Comparison of ENCODE assay signal across 10 cellular contexts in the genomic region with DNA sequence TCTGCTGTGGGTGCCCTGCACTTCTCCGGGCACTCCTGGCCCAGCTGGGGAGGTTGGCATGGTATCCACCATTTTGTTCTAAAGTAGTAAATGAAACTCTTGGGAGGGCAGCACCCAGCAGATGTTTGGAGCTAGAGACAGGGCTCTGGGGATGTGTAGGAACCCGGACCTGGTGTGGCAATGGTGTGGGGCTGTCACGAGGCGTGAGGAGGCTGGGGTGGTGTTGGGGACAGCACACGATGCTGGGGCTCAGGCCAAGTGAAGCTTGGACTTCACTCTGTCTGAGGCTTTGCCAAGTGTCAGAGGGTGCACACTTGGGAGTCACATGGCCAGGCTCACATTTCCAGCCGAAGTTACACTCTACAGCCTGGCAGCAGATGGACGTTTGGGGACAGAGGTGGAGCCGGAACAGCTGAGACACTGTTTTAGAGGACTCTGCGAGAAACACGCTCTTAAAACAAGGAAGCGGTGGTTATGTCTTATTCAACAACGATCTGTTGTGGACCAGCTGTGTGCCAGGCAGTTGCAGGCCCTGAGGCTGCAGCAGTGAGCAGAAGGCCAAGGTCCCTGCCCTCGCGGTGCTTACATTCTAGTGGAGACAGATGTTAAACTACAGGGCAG.
A peak's percentile ranks its signal among the peaks of the same experiment; 100 is the strongest.
DNase-seq lines count a peak whose midpoint lies in the region; ATAC-seq lines count a peak whose summit lies in the region.
"Had no signal": no experiment of that assay in that cellular context is flagged by ENCODE, and none has a peak within 500 bp of the region (broad histone marks: within the 10 kb centered on the region; RNA-seq: fewer than 3 reads in every experiment).

No MANE protein-coding gene starts in this region.

- peaks cover 28 to 69% (median 59%) of the 10 kb centered on the region in 3 donors for H3K4me1 Mint-ChIP-seq in naive B cell

- intact Hi-C loops in cardiac septum (cut with DNase I), result loop anchor here (5.0 kb wide), 1 partner anchor 118 kb away; a partner anchor contains a TSS

- DNase-seq in activated naive CD4-positive, alpha-beta T cell treated with anti-CD3 and anti-CD28 coated beads, Interleukin-2, amount 50 U/mL, for 72 hours (ENCODE audit: low spot score in 2 of 2), result no peak
- DNase-seq in activated naive CD4-positive, alpha-beta T cell treated with Interleukin-2 at 50 U/mL for 16 hours, result no peak
- DNase-seq in cardiac septum (ENCODE audit: low spot score), result peak; percentile 86
- no peak for DNase-seq in naive B cell
- no peak for DNase-seq in NCI-H1930 (lab: John Stamatoyannopoulos, UW)
- DNase-seq in NCI-H1436 (lab: John Stamatoyannopoulos, UW), result no peak
- no peak for DNase-seq in stimulated activated naive CD4-positive, alpha-beta T cell (lab: John Stamatoyannopoulos, UW)
- DNase-seq: activated effector memory CD4-positive, alpha-beta T cell treated with anti-CD3 and anti-CD28 coated beads, Interleukin-2, amount 50 U/mL, for 16 hours; trophoblast cell had no signal

- no peaks in the 10 kb centered on the region for H3K36me3 ChIP-seq in urinary bladder (ENCODE audit: insufficient read depth)

- peaks cover 4% of the 10 kb centered on the region for H3K4me1 ChIP-seq in urinary bladder (ENCODE audit: insufficient read depth)

- H3K4me3 ChIP-seq in urinary bladder (ENCODE audit: low read depth, low read length), result no peak overlapping the region

- peak overlapping the region in 4 of 8 donors; percentile 32 to 76 (median 47) for H3K4me3 Mint-ChIP-seq in naive B cell

- no peaks in the 10 kb centered on the region for H3K27me3 Mint-ChIP-seq in naive B cell

- WGBS in urinary bladder, result 62% methylated on average over 14 of the region's 14 CpGs

- H3K36me3 Mint-ChIP-seq in activated naive CD4-positive, alpha-beta T cell treated with anti-CD3 and anti-CD28 coated beads, Interleukin-2, amount 50 U/mL, for 72 hours, result peaks cover 0 to under 1% of the 10 kb centered on the region in 2 donors
- H3K36me3 Mint-ChIP-seq in naive B cell, result peaks cover 0 to 6% of the 10 kb centered on the region in 2 donors

- peak overlapping the region; percentile 66 to 79 for H3K27ac Mint-ChIP-seq in activated naive CD4-positive, alpha-beta T cell treated with anti-CD3 and anti-CD28 coated beads, Interleukin-2, amount 50 U/mL, for 72 hours
- peak overlapping the region in 4 of 6 donors; percentile 76 to 93 (median 89) for H3K27ac Mint-ChIP-seq in naive B cell

- peak overlapping the region; percentile 53 for H3K27ac ChIP-seq in urinary bladder (ENCODE audit: low read depth)

- no peaks in the 10 kb centered on the region for H3K9me3 Mint-ChIP-seq in activated naive CD4-positive, alpha-beta T cell treated with anti-CD3 and anti-CD28 coated beads, Interleukin-2, amount 50 U/mL, for 72 hours
- H3K9me3 Mint-ChIP-seq in naive B cell, result no peaks in the 10 kb centered on the region

- ATAC-seq in activated naive CD4-positive, alpha-beta T cell treated with anti-CD3 and anti-CD28 coated beads, Interleukin-2, amount 50 U/mL, for 72 hours, result no peak
- no peak for ATAC-seq in naive B cell (ENCODE audit: low read depth in 2 of 2)
